Comparison of ENCODE assay signal across 13 cellular contexts in the genomic region with DNA sequence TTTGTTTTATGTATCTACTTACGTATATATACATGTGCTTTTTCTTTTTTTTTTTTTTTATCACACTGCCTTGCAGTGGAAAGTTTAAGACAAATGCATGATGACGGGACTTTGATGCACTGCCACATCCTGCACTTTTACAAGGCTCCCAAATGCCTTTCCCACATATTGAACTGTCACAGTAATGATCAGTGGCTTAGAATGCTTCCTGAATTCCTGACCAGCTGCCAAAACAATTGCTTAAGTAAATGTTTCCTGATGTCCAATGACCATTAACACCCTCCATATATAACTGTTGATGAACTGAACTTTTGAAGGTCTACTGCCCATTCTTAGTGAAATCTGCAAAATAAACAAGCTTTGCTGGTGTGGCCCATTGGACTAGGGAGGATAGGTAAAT.
DNase-seq lines count a peak whose midpoint lies in the region; ATAC-seq and TF ChIP-seq lines count a peak whose summit lies in the region.
"Had no signal": no experiment of that assay in that cellular context is flagged by ENCODE, and none has a peak within 500 bp of the region (broad histone marks: within the 10 kb centered on the region; RNA-seq: fewer than 3 reads in every experiment).

No MANE protein-coding gene starts in this region.

- no peak overlapping the region for H3K4me2 ChIP-seq in trophoblast cell (ENCODE audit: low read length)

- in situ Hi-C loops in astrocyte of the spinal cord (cut with HindIII; ENCODE audit: low sequenced_read_pairs), result no loop called here

- no peak overlapping the region for H3K9ac ChIP-seq in trophoblast cell (ENCODE audit: low read length)

- no peak for ATAC-seq in GM18858 (IDR thresholded peaks at IDR 0.05; ENCODE audit: unreplicated experiment)
- ATAC-seq: left lung had no signal

- H2AK5ac ChIP-seq in trophoblast cell (ENCODE audit: low read length), result no peak overlapping the region

- H3K79me2 ChIP-seq in trophoblast cell (ENCODE audit: control insufficient read depth, insufficient read depth, low read length, poor library complexity), result peaks cover 2% of the 10 kb centered on the region

- H3K27me3 ChIP-seq in trophoblast cell (ENCODE audit: insufficient read depth, low read length), result no peaks in the 10 kb centered on the region
- H3K27me3 ChIP-seq: left lung, testis had no signal

- no peak overlapping the region for H4K8ac ChIP-seq in trophoblast cell (ENCODE audit: low read depth, low read length)

- H3K9me3 ChIP-seq in trophoblast cell (ENCODE audit: insufficient read depth, low read depth, low read length), result peaks cover 1% of the 10 kb centered on the region
- H3K9me3 ChIP-seq: left lung, testis had no signal

- no peak overlapping the region for H4K91ac ChIP-seq in trophoblast cell (ENCODE audit: low read depth, low read length)

- H3K4ac ChIP-seq in trophoblast cell (ENCODE audit: low read depth, low read length), result no peak overlapping the region

- no peak overlapping the region for H3K18ac ChIP-seq in trophoblast cell (ENCODE audit: low read length)

- intact Hi-C loops in posterior cingulate gyrus (cut with DNase I), result no loop called here

- TF ChIP-seq CTCF in AG09309 (IDR thresholded peaks at IDR 0.05; ENCODE audit: control insufficient read depth, insufficient read depth, low read depth, low read length, missing control alignments), result no peak
- TF ChIP-seq CTCF in astrocyte of the spinal cord (IDR thresholded peaks at IDR 0.05; ENCODE audit: low read depth, low read length), result no peak

- no CpG with 5 or more reads among the region's 2 CpGs for WGBS in trophoblast cell (ENCODE audit: extremely low coverage, insufficient coverage, insufficient read length)

- DNase-seq in AG09309 (ENCODE audit: low read depth) (peak; percentile 73), HT1080 (ENCODE audit: low read depth) (peak; percentile 52), astrocyte of the spinal cord (ENCODE audit: low read depth, low spot score) (peak; percentile 32), myocyte (ENCODE audit: low read depth) (peak; percentile 15), NCI-H2196 (lab: John Stamatoyannopoulos, UW; ENCODE audit: unreplicated experiment) (no peak), trophoblast cell (no peak), posterior cingulate gyrus (no peak)
- DNase-seq: central memory CD4-positive, alpha-beta T cell; GOT3; left lung; NCI-H2081 treated with DMSO at 0.1 percent for 48 hours; testis had no signal

- H2BK12ac ChIP-seq in trophoblast cell (ENCODE audit: low read length), result no peak overlapping the region

- peaks cover 0 to 2% of the 10 kb centered on the region in 2 experiments for H3K36me3 ChIP-seq in trophoblast cell (ENCODE audit: control insufficient read depth in 1 of 2, insufficient read depth in 2 of 2, low read length in 2 of 2)
- H3K36me3 ChIP-seq: left lung had no signal

- peaks cover 9% of the 10 kb centered on the region for H3K79me1 ChIP-seq in trophoblast cell (ENCODE audit: low read length)

- H3K4me1 ChIP-seq in trophoblast cell (ENCODE audit: control insufficient read depth in 1 of 2, insufficient read depth in 2 of 2, low read length in 2 of 2), result peaks cover 7 to 16% of the 10 kb centered on the region in 2 experiments
- H3K4me1 ChIP-seq: left lung had no signal

- H3K14ac ChIP-seq in trophoblast cell (ENCODE audit: low read length), result no peak overlapping the region

- H3K27ac ChIP-seq in trophoblast cell (ENCODE audit: low read depth, low read length), result no peak overlapping the region
- H3K27ac ChIP-seq: left lung, testis had no signal

- no peak overlapping the region for H3K4me3 ChIP-seq in AG09309 (ENCODE audit: control insufficient read depth, low read depth, low read length)
- no peak overlapping the region for H3K4me3 ChIP-seq in astrocyte of the spinal cord (ENCODE audit: low read depth, low read length)
- H3K4me3 ChIP-seq in trophoblast cell (ENCODE audit: low read depth, low read length), result no peak overlapping the region
- H3K4me3 ChIP-seq: left lung, testis had no signal

- no peak overlapping the region for H4K12ac ChIP-seq in trophoblast cell (ENCODE audit: low read depth, low read length)

- no peak overlapping the region for H2BK5ac ChIP-seq in trophoblast cell (ENCODE audit: low read depth, low read length, poor library complexity)

- H2AFZ ChIP-seq in trophoblast cell (ENCODE audit: insufficient read depth, low read length, poor library complexity), result no peak overlapping the region

- no peak overlapping the region for H2BK120ac ChIP-seq in trophoblast cell (ENCODE audit: insufficient read depth, low read length, poor library complexity)

- H3K23ac ChIP-seq in trophoblast cell (ENCODE audit: low read length), result no peak overlapping the region

Comparison
In these comparisons a context has a peak if more than half of its experiments do, and no peak if none do; other contexts are left out.
1. DNase-seq: peak in AG09309 (single experiment), HT1080 (single experiment), astrocyte of the spinal cord (single experiment) and myocyte (single experiment); none in NCI-H2196 (single experiment), trophoblast cell (0 of 2) and posterior cingulate gyrus (0 of 10).